In the genomic region with DNA sequence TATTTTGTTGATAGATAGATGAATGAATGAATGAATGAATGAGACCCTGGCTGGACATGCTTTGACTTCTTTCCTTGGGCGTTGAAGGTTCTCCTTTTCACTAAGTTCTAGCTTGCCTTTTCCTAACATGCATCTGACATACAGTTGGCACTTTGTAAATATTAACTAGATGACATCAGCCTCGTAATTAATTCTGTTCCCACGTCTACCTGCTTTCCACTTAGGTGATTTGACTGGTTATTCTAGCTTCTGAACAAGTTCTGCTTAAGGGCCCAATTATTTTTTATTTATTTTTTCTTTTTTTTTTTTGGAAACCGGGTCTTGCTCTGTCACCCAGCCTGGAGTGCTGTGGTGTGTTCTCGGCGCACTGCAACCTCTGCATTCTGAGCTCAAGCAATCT, we compare ENCODE assay signal across 18 cellular contexts. TPM values are rescaled to one million over a fixed set of nuclear protein-coding genes. Genes with fewer than 3 reads are reported as not detected.
DNase-seq lines count a peak whose midpoint lies in the region; ATAC-seq, FAIRE-seq and TF ChIP-seq lines count a peak whose summit lies in the region.
"Had no signal": no experiment of that assay in that cellular context is flagged by ENCODE, and none has a peak within 500 bp of the region (broad histone marks: within the 10 kb centered on the region; RNA-seq: fewer than 3 reads in every experiment).

No MANE protein-coding gene starts in this region.

- peaks cover 4 to 19% of the 10 kb centered on the region in 2 experiments; a peak in 3 of 5 replicates for H3K27me3 ChIP-seq in K562 (ENCODE audit: control insufficient read depth in 2 of 2, insufficient read depth in 2 of 2, low read length in 2 of 2)
- H3K27me3 ChIP-seq in smooth muscle cell (ENCODE audit: low read depth) = no peaks in the 10 kb centered on the region
- no peaks in the 10 kb centered on the region for H3K27me3 ChIP-seq in brain microvascular endothelial cell (replicated peaks)
- no peaks in the 10 kb centered on the region for H3K27me3 ChIP-seq in lower lobe of right lung (ENCODE audit: low read depth)
- H3K27me3 ChIP-seq: Peyer's patch, SJSA1 had no signal

- CTCF ChIA-PET in K562 (lab: Yijun Ruan, JAX; ENCODE audit: low intra/inter-chr PET ratio) = interaction anchor here (0.7 kb wide), 1 partner anchor 13 kb away, joined by 4 read pairs; no protein-coding TSS in a partner anchor

- no peaks in the 10 kb centered on the region for H3K9me1 ChIP-seq in K562 (ENCODE audit: control insufficient read depth, insufficient read depth, low read length)

- no peak for TF ChIP-seq POLR2A in K562 (conservative IDR thresholded peaks at IDR 0.05)

- BruUV-seq in K562 (replicated peaks; lab: Mats Ljungman, UMichigan) = no TSS peak

- no peak for TF ChIP-seq RAD21 in K562 (CRISPR knock-in tag; conservative IDR thresholded peaks at IDR 0.05 in 1 of 2, IDR thresholded peaks at IDR 0.05 in 1 of 2)

- POLR2A ChIA-PET in K562 (lab: Yijun Ruan, JAX) = no interaction called here

- H3K9ac ChIP-seq in K562 (ENCODE audit: insufficient read depth in 1 of 2, low read depth in 2 of 2, low read length in 2 of 2) = no peak overlapping the region
- no peak overlapping the region for H3K9ac ChIP-seq in smooth muscle cell (ENCODE audit: low read depth)

- H3K27ac ChIP-seq in K562 (ENCODE audit: extremely low read depth, low read depth, low read length) = no peak overlapping the region
- peak overlapping the region; percentile 37 for H3K27ac ChIP-seq in smooth muscle cell (ENCODE audit: low read depth)
- H3K27ac ChIP-seq in brain microvascular endothelial cell = no peak overlapping the region
- H3K27ac ChIP-seq in lower lobe of right lung = no peak overlapping the region
- H3K27ac ChIP-seq: Peyer's patch, SJSA1 had no signal

- no peak overlapping the region for H3K4me2 ChIP-seq in K562 (ENCODE audit: insufficient read depth, low read length)
- H3K4me2 ChIP-seq in smooth muscle cell = no peak overlapping the region

- TF ChIP-seq EP300 in K562 (IDR thresholded peaks at IDR 0.05; ENCODE audit: low read length) = no peak

- H3K79me2 ChIP-seq in K562 (ENCODE audit: control insufficient read depth, insufficient read depth, low read length) (no peaks in the 10 kb centered on the region), smooth muscle cell (ENCODE audit: low read depth) (no peaks in the 10 kb centered on the region)

- DNase-seq in NCI-H748 (lab: John Stamatoyannopoulos, UW; ENCODE audit: unreplicated experiment) = peak; percentile 14
- DNase-seq in NCI-H748 treated with DMSO at 0.1 percent for 48 hours (lab: John Stamatoyannopoulos, UW) = no peak
- no peak for DNase-seq in K562 (ENCODE audit: extremely low read depth in 1 of 4, low spot score in 3 of 4)
- DNase-seq in smooth muscle cell (lab: John Stamatoyannopoulos, UW; ENCODE audit: unreplicated experiment) = no peak
- no peak for DNase-seq in NCI-H446 treated with DMSO at 0.1 percent for 48 hours (lab: John Stamatoyannopoulos, UW)
- no peak for DNase-seq in brain microvascular endothelial cell
- DNase-seq in lower lobe of right lung = no peak
- DNase-seq: COR-L47, DMS153, H9, IMR-90, NCI-H1930, NCI-H526, Peyer's patch had no signal

- no peak overlapping the region for H3K4me3 ChIP-seq in K562
- no peak overlapping the region for H3K4me3 ChIP-seq in smooth muscle cell
- no peak overlapping the region for H3K4me3 ChIP-seq in brain microvascular endothelial cell (ENCODE audit: low read depth, low read length)
- H3K4me3 ChIP-seq in lower lobe of right lung = no peak overlapping the region
- H3K4me3 ChIP-seq: Peyer's patch, SJSA1 had no signal

- TF ChIP-seq CTCF in K562 (IDR thresholded peaks at IDR 0.05 in 2 of 3, conservative IDR thresholded peaks at IDR 0.05 in 1 of 3; ENCODE audit: insufficient read depth in 2 of 3, low read depth in 1 of 3, low read length in 3 of 3) (no peak), smooth muscle cell (IDR thresholded peaks at IDR 0.05; ENCODE audit: borderline replicate concordance, insufficient read depth, poor library complexity, severe bottlenecking) (no peak), brain microvascular endothelial cell (IDR thresholded peaks at IDR 0.05; ENCODE audit: low read depth, low read length, missing control alignments) (no peak), lower lobe of right lung (IDR thresholded peaks at IDR 0.05) (no peak)

- no peak for FAIRE-seq in K562 (lab: Jason Lieb, UNC)
- peak; percentile 73 for FAIRE-seq in islet of Langerhans (lab: Jason Lieb, UNC)
- FAIRE-seq: A204.1 had no signal

- H3K36me3 ChIP-seq in K562 (ENCODE audit: control insufficient read depth, insufficient read depth, low read length) (no peaks in the 10 kb centered on the region), smooth muscle cell (ENCODE audit: low read depth) (no peaks in the 10 kb centered on the region), brain microvascular endothelial cell (replicated peaks) (no peaks in the 10 kb centered on the region), lower lobe of right lung (no peaks in the 10 kb centered on the region)
- H3K36me3 ChIP-seq: Peyer's patch, SJSA1 had no signal

- in situ Hi-C loops in K562 (cut with MboI) = no loop called here
- in situ Hi-C loops in brain microvascular endothelial cell (cut with HindIII; ENCODE audit: low pct_ligation_motif_present, low sequenced_read_pairs) = no loop called here

- no peaks in the 10 kb centered on the region for H3F3A ChIP-seq in smooth muscle cell (ENCODE audit: low read depth)

- WGBS in K562 (ENCODE audit: insufficient coverage, low coverage, missing lambda C conversion rate) = 10% methylated on average over 5 of the region's 6 CpGs
- WGBS in smooth muscle cell (ENCODE audit: low lambda C conversion rate) = 87% methylated on average over 6 of the region's 6 CpGs

- H3K9me3 ChIP-seq in K562 (replicated peaks; ENCODE audit: control insufficient read depth, insufficient read depth, low read depth, low read length) (no peaks in the 10 kb centered on the region), smooth muscle cell (replicated peaks; ENCODE audit: low read depth) (no peaks in the 10 kb centered on the region), lower lobe of right lung (no peaks in the 10 kb centered on the region)
- H3K9me3 ChIP-seq: Peyer's patch, SJSA1 had no signal

- intact Hi-C loops in K562 (cut with micrococcal nuclease) = no loop called here
- intact Hi-C loops in lower lobe of right lung (cut with DNase I) = no loop called here

- no peak overlapping the region for H2AFZ ChIP-seq in K562 (ENCODE audit: low read depth, low read length)
- H2AFZ ChIP-seq in smooth muscle cell (ENCODE audit: low read depth) = no peak overlapping the region

- no peaks in the 10 kb centered on the region; a peak in 1 of 5 replicates for H3K4me1 ChIP-seq in K562 (replicated peaks in 1 of 2; ENCODE audit: control insufficient read depth in 2 of 2, insufficient read depth in 2 of 2, low read length in 2 of 2)
- H3K4me1 ChIP-seq in smooth muscle cell (ENCODE audit: low read depth) = peaks cover 4% of the 10 kb centered on the region
- no peaks in the 10 kb centered on the region for H3K4me1 ChIP-seq in lower lobe of right lung
- H3K4me1 ChIP-seq: Peyer's patch had no signal

- ATAC-seq in K562 = no peak
- no peak for ATAC-seq in lower lobe of right lung

- H4K20me1 ChIP-seq in K562 (replicated peaks; ENCODE audit: control insufficient read depth, insufficient read depth, low read length) = no peaks in the 10 kb centered on the region
- H4K20me1 ChIP-seq in smooth muscle cell (ENCODE audit: low read depth) = no peaks in the 10 kb centered on the region

TF ChIP-seq in K562, 482 proteins besides CTCF, POLR2A, EP300 and RAD21:
- TF ChIP-seq EZH2 (IDR thresholded peaks at IDR 0.05; ENCODE audit: borderline replicate concordance, low read depth, low read length) = no peak
- peak; percentile 71 for TF ChIP-seq ZNF24 (IDR thresholded peaks at IDR 0.05)

RNA-seq across cellular contexts. Expression of gene RASL11B, which starts 13.9 kb away (rescaled TPM):
- 1.3 and 1.4 TPM in 2 replicates for total RNA-seq in K562 (2011; cell fraction: chromatin; rRNA removed; ENCODE audit: low replicate concordance)
- 1.4 and 2.3 TPM in 2 replicates for total RNA-seq in K562 (2011; cell fraction: nucleolus; rRNA removed)
- total RNA-seq in K562 (2011; cell fraction: nucleoplasm; rRNA removed) = 2.1 and 2.4 TPM in 2 replicates
- 0.49 and 1.5 TPM in 2 replicates for total RNA-seq in K562 (2014; rRNA removed)
- total RNA-seq in K562 (2014; rRNA removed; fragmentation: Illumina TruSeq; extraction: Trizol) = 0.51 and 0.80 TPM in 2 replicates
- 0.29 and 0.38 TPM in 2 replicates for total RNA-seq in K562 (2015; rRNA removed; fragmentation: Illumina TruSeq; extraction: Trizol)
- total RNA-seq in K562 (2021) = 0.53 and 0.56 TPM in 2 replicates
- polyA plus RNA-seq in K562 (2011; rRNA removed) = 0.68 and 1.4 TPM in 2 replicates
- 0.80 and 1.4 TPM in 2 replicates for polyA plus RNA-seq in K562 (2011; cell fraction: cytosol; rRNA removed)
- 0.69 and 1.2 TPM in 2 replicates for polyA plus RNA-seq in K562 (2011; cell fraction: nucleus; rRNA removed)
- polyA plus RNA-seq in K562 (2012) = 0.37 and 0.48 TPM in 2 replicates
- 0.47 and 0.56 TPM in 2 replicates for polyA plus RNA-seq in K562 (2014; fragmentation: Illumina TruSeq; extraction: Trizol)
- polyA plus RNA-seq in K562 (2014; fragmentation: Nextera tagmentation; extraction: Ambion mirVana) = under 1 TPM; 0.24 to 0.27 TPM
- 0.13 and 0.50 TPM in 2 replicates for polyA plus RNA-seq in K562 (2014; rRNA removed)
- 0.96 and 1.3 TPM in 2 replicates for polyA minus RNA-seq in K562 (2011; rRNA and poly(A)+ RNA removed)
- 0.67 and 0.73 TPM in 2 replicates for polyA minus RNA-seq in K562 (2011; cell fraction: cytosol; rRNA and poly(A)+ RNA removed)
- polyA minus RNA-seq in K562 (2011; cell fraction: nucleus; rRNA and poly(A)+ RNA removed) = 0.94 and 2.7 TPM in 2 replicates
- 42.9 and 47.0 TPM in 2 replicates for total RNA-seq in smooth muscle cell
- 44.3 and 59.6 TPM in 2 replicates for polyA plus RNA-seq in smooth muscle cell
- 0.41 TPM for total RNA-seq in lower lobe of right lung
- polyA plus RNA-seq: CD14-positive monocyte had no signal

Comparison
In these comparisons a context has a peak if more than half of its experiments do, and no peak if none do; other contexts are left out.
1. RNA of gene RASL11B, which starts 13.9 kb away (total RNA-seq): 42.9 to 47.0 TPM in smooth muscle cell; 0.29 to 2.4 TPM in K562 and 0.41 TPM in lower lobe of right lung (single experiment); every median in the first group is over 10 times any median in the second.